Comparison of ENCODE assay signal across 20 cellular contexts in genomic region chr11:32489464-32489863, GRCh38. TPM values are rescaled to one million over a fixed set of nuclear protein-coding genes. Genes with fewer than 3 reads are reported as not detected.
"Had no signal": no experiment of that assay in that cellular context is flagged by ENCODE, and none has a peak within 500 bp of the region (broad histone marks: within the 10 kb centered on the region; RNA-seq: fewer than 3 reads in every experiment).

No MANE protein-coding gene starts in this region.

- FAIRE-seq: pancreas had no signal

- H3K36me3 ChIP-seq: adrenal gland, colonic mucosa, esophagus squamous epithelium, pancreas, sigmoid colon, spleen, stomach, upper lobe of right lung had no signal

- H3K4me3 ChIP-seq: adrenal gland, colonic mucosa, esophagus squamous epithelium, lung, pancreas, sigmoid colon, spleen, stomach, testis, upper lobe of right lung had no signal

- H3K4me1 ChIP-seq: adrenal gland, colonic mucosa, esophagus squamous epithelium, sigmoid colon, spleen, stomach, testis, upper lobe of right lung had no signal

- H3K9me3 ChIP-seq: adrenal gland, colonic mucosa, esophagus squamous epithelium, pancreas, sigmoid colon, spleen, stomach, testis, upper lobe of right lung had no signal

- H3K27me3 ChIP-seq: adrenal gland, colonic mucosa, esophagus squamous epithelium, pancreas, sigmoid colon, stomach, testis, upper lobe of right lung had no signal

- H3K27ac ChIP-seq: adrenal gland, colonic mucosa, esophagus squamous epithelium, pancreas, sigmoid colon, spleen, stomach, testis, upper lobe of right lung had no signal

- DNase-seq: activated CD4-positive, alpha-beta T cell treated with anti-CD3 and anti-CD28 coated beads for 1 hour; activated CD4-positive, alpha-beta T cell treated with anti-CD3 and anti-CD28 coated beads, Interleukin-2, amount 50 U/mL, for 48 hours; activated CD8-positive, alpha-beta memory T cell treated with anti-CD3 and anti-CD28 coated beads, Interleukin-2, amount 10 ng/mL, durations not matched to agents 7 days and 5 days; activated effector memory CD4-positive, alpha-beta T cell treated with Interleukin-2 at 50 U/mL for 16 hours; activated T-cell treated with anti-CD3 and anti-CD28 coated beads, Interleukin-2, amount 50 U/mL, for 4 hours; adrenal gland; caudate nucleus; colonic mucosa; esophagus squamous epithelium; foreskin fibroblast; left cardiac atrium; naive B cell; pancreas; sigmoid colon; spleen; stomach; testis; upper lobe of right lung had no signal

- ATAC-seq: activated CD8-positive, alpha-beta memory T cell treated with anti-CD3 and anti-CD28 coated beads, Interleukin-2, amount 10 ng/mL, durations not matched to agents 7 days and 5 days; activated T-cell treated with anti-CD3 and anti-CD28 coated beads, Interleukin-2, amount 50 U/mL, for 4 hours; left cardiac atrium; pancreas; upper lobe of right lung had no signal

RNA-seq across cellular contexts. Expression of gene WT1, which starts 54.1 kb away (rescaled TPM):
- total RNA-seq: activated CD8-positive, alpha-beta memory T cell treated with anti-CD3 and anti-CD28 coated beads, Interleukin-2, amount 10 ng/mL, durations not matched to agents 7 days and 5 days; esophagus squamous epithelium; mononuclear cell had no signal
